22 cellular contexts compared by ENCODE assay signal in the genomic region with DNA sequence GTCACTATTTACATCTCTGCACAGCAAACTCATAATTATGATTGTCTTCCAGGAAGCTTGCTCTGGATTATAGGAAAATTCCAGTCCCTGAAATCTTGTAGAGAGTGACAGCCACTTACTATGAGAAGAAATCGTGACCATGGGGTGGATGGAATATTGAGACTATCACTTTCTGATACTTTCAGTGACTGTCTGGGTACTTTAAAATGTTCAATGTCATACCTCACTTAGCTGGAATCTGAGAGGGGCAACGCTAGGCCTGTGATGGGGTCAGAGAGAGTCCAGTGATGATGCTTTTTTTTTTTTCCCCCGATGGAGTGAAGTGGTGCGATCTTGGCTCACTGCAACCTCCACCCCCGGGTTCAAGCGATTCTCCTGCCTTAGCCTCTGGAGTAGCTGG.
"Had no signal": no experiment of that assay in that cellular context is flagged by ENCODE, and none has a peak within 500 bp of the region (broad histone marks: within the 10 kb centered on the region; RNA-seq: fewer than 3 reads in every experiment).

No MANE protein-coding gene starts in this region.

- FAIRE-seq: RCC 7860 had no signal

- ATAC-seq: activated CD4-positive, CD25-positive, alpha-beta regulatory T cell treated with anti-CD3 and anti-CD28 coated beads, Interleukin-2, amount 50 U/mL, for 24 hours; activated CD8-positive, alpha-beta T cell treated with anti-CD3 and anti-CD28 coated beads, Interleukin-2, amount 10 ng/mL, durations not matched to agents 7 days and 5 days; PC-3 had no signal

- H3K27ac Mint-ChIP-seq: activated CD8-positive, alpha-beta T cell treated with anti-CD3 and anti-CD28 coated beads, Interleukin-2, amount 10 ng/mL, durations not matched to agents 7 days and 5 days; activated naive CD4-positive, alpha-beta T cell treated with anti-CD3 and anti-CD28 coated beads, Interleukin-2, amount 50 U/mL, for 24 hours; T-helper 1 cell treated with Interleukin-12 subunit alpha and Interleukin-12 subunit beta and Interleukin-4 antibody, amounts not matched to agents 30 μg/mL and 1 μg/mL, for 36 hours had no signal

- H3K27ac ChIP-seq: KMS-11 had no signal

- H3K36me3 Mint-ChIP-seq: activated naive CD4-positive, alpha-beta T cell treated with anti-CD3 and anti-CD28 coated beads, Interleukin-2, amount 50 U/mL, for 24 hours had no signal

- DNase-seq: activated CD4-positive, alpha-beta T cell treated with anti-CD3 and anti-CD28 coated beads for 4 hours; activated CD8-positive, alpha-beta memory T cell treated with anti-CD3 and anti-CD28 coated beads, Interleukin-2, amount 50 U/mL, for 48 hours; activated CD8-positive, alpha-beta T cell treated with anti-CD3 and anti-CD28 coated beads, Interleukin-2, amount 10 ng/mL, durations not matched to agents 7 days and 5 days; activated T-cell treated with anti-CD3 and anti-CD28 coated beads, Interleukin-2, amount 50 U/mL, for 1 hour; aorta; MG63; NCI-H1105; NCI-H1436; NCI-H1694 treated with DMSO at 0.1 percent for 48 hours; NCI-H2029 treated with DMSO at 0.1 percent for 48 hours; NCI-H345; NCI-H510A; NCI-H526 treated with DMSO at 0.1 percent for 48 hours; NCI-H82; NK-92 treated with Interleukin-12 subunit alpha and Interleukin-12 subunit beta, amount 100 ng/mL, for 24 hours; PC-3; SHP77 treated with DMSO at 0.1 percent for 48 hours had no signal

- H3K9ac ChIP-seq: KMS-11 had no signal

- H3K4me3 Mint-ChIP-seq: activated CD8-positive, alpha-beta T cell treated with anti-CD3 and anti-CD28 coated beads, Interleukin-2, amount 10 ng/mL, durations not matched to agents 7 days and 5 days; activated naive CD4-positive, alpha-beta T cell treated with anti-CD3 and anti-CD28 coated beads, Interleukin-2, amount 50 U/mL, for 24 hours; T-helper 1 cell treated with Interleukin-12 subunit alpha and Interleukin-12 subunit beta and Interleukin-4 antibody, amounts not matched to agents 30 μg/mL and 1 μg/mL, for 36 hours had no signal

- H3K36me3 ChIP-seq: MG63 had no signal

- H3K9me3 Mint-ChIP-seq: activated naive CD4-positive, alpha-beta T cell treated with anti-CD3 and anti-CD28 coated beads, Interleukin-2, amount 50 U/mL, for 24 hours; T-helper 1 cell treated with Interleukin-12 subunit alpha and Interleukin-12 subunit beta and Interleukin-4 antibody, amounts not matched to agents 30 μg/mL and 1 μg/mL, for 36 hours had no signal

- H3K27me3 Mint-ChIP-seq: activated naive CD4-positive, alpha-beta T cell treated with anti-CD3 and anti-CD28 coated beads, Interleukin-2, amount 50 U/mL, for 24 hours had no signal

- H3K4me3 ChIP-seq: MG63 had no signal

- H3K4me2 ChIP-seq: KMS-11 had no signal
